21 cellular contexts compared by ENCODE assay signal in the genomic region with DNA sequence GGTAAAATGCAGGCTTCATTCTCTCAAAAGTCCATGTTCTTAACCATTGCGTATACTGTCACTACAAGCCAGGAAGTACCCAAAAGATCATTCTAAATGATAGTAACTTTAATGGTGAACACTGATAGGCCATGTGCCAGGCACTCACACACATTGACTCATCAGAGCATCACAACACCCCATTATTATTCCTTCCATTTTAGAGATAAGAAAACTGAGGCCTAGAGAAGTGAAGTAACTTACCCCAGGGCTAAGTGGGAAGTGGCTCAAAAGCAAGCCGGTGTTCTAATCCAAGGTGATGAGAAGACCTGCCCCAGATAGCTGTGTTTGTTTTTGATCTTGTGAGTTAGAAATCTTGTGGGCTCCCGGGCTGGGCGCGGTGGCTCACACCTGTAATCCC. TPM values are rescaled to one million over a fixed set of nuclear protein-coding genes. Genes with fewer than 3 reads are reported as not detected.
DNase-seq lines count a peak whose midpoint lies in the region; ATAC-seq and TF ChIP-seq lines count a peak whose summit lies in the region.
"Had no signal": no experiment of that assay in that cellular context is flagged by ENCODE, and none has a peak within 500 bp of the region (broad histone marks: within the 10 kb centered on the region; RNA-seq: fewer than 3 reads in every experiment).

No MANE protein-coding gene starts in this region.

- no peak for TF ChIP-seq CTCF in mesothelial cell of epicardium (IDR thresholded peaks at IDR 0.05; ENCODE audit: unreplicated experiment)

- H3K27me3 Mint-ChIP-seq in CD4-positive, alpha-beta memory T cell: no peaks in the 10 kb centered on the region
- H3K27me3 Mint-ChIP-seq in IgD-negative memory B cell (no peaks in the 10 kb centered on the region), mesothelial cell of epicardium (ENCODE audit: low read depth) (no peaks in the 10 kb centered on the region)
- no peaks in the 10 kb centered on the region for H3K27me3 Mint-ChIP-seq in activated T-helper 1 cell treated with anti-CD3 and anti-CD28 coated beads, Interleukin-12 subunit alpha, Interleukin-12 subunit beta, Interleukin-2, Interleukin-4 antibody, amounts not matched to agents 30 ng/mL and 10 ng/mL and 1 ng/mL, durations not matched to agents 14 hours and 24 hours and 36 hours (ENCODE audit: insufficient read depth)

- H3K9me3 Mint-ChIP-seq in CD4-positive, alpha-beta memory T cell: peaks cover 0 to 2% (median 0%) of the 10 kb centered on the region in 8 donors
- H3K9me3 Mint-ChIP-seq in IgD-negative memory B cell: no peaks in the 10 kb centered on the region
- no peaks in the 10 kb centered on the region for H3K9me3 Mint-ChIP-seq in activated T-helper 1 cell treated with anti-CD3 and anti-CD28 coated beads, Interleukin-12 subunit alpha, Interleukin-12 subunit beta, Interleukin-2, Interleukin-4 antibody, amounts not matched to agents 30 ng/mL and 10 ng/mL and 1 ng/mL, durations not matched to agents 14 hours and 24 hours and 36 hours
- no peaks in the 10 kb centered on the region for H3K9me3 Mint-ChIP-seq in mesothelial cell of epicardium

- DNase-seq in CD4-positive, alpha-beta memory T cell: no peak
- no peak for DNase-seq in activated T-helper 1 cell treated with anti-CD3 and anti-CD28 coated beads, Interleukin-12 subunit alpha, Interleukin-12 subunit beta, Interleukin-2, Interleukin-4 antibody, amounts not matched to agents 30 ng/mL and 10 ng/mL and 1 ng/mL, durations not matched to agents 14 hours and 24 hours and 36 hours (ENCODE audit: low spot score)
- no peak for DNase-seq in mesothelial cell of epicardium (ENCODE audit: low spot score in 2 of 2, unreplicated experiment in 2 of 2)
- DNase-seq in cerebellar cortex (ENCODE audit: low spot score): no peak
- DNase-seq in NCI-H524 (lab: John Stamatoyannopoulos, UW): no peak
- DNase-seq: activated CD8-positive, alpha-beta memory T cell treated with anti-CD3 and anti-CD28 coated beads for 24 hours; aorta; effector CD4-positive, alpha-beta T cell; islet precursor cell; NCI-H1105; NCI-H2081 treated with DMSO at 0.1 percent for 48 hours; NCI-H510A treated with DMSO at 0.1 percent for 48 hours; upper lobe of right lung; WERI-Rb-1 had no signal

- peaks cover 23 to 40% of the 10 kb centered on the region in 2 donors for H3K36me3 Mint-ChIP-seq in CD4-positive, alpha-beta memory T cell
- H3K36me3 Mint-ChIP-seq in IgD-negative memory B cell (peaks cover 3% of the 10 kb centered on the region), mesothelial cell of epicardium (peaks cover 16% of the 10 kb centered on the region)
- peaks cover 28% of the 10 kb centered on the region for H3K36me3 Mint-ChIP-seq in activated T-helper 1 cell treated with anti-CD3 and anti-CD28 coated beads, Interleukin-12 subunit alpha, Interleukin-12 subunit beta, Interleukin-2, Interleukin-4 antibody, amounts not matched to agents 30 ng/mL and 10 ng/mL and 1 ng/mL, durations not matched to agents 14 hours and 24 hours and 36 hours (ENCODE audit: low read depth)

- H3K27ac Mint-ChIP-seq in CD4-positive, alpha-beta memory T cell: peak overlapping the region; percentile 85 to 98 (median 91)
- H3K27ac Mint-ChIP-seq in IgD-negative memory B cell (peak overlapping the region in 1 of 3 donors; percentile 23), mesothelial cell of epicardium (peak overlapping the region; percentile 25)
- peak overlapping the region; percentile 4 for H3K27ac Mint-ChIP-seq in activated T-helper 1 cell treated with anti-CD3 and anti-CD28 coated beads, Interleukin-12 subunit alpha, Interleukin-12 subunit beta, Interleukin-2, Interleukin-4 antibody, amounts not matched to agents 30 ng/mL and 10 ng/mL and 1 ng/mL, durations not matched to agents 14 hours and 24 hours and 36 hours
- H3K27ac Mint-ChIP-seq: progenitor cell of endocrine pancreas had no signal

- H3K4me3 ChIP-seq in CD4-positive, alpha-beta memory T cell (ENCODE audit: low read length in 2 of 2): no peak overlapping the region
- H3K4me3 ChIP-seq: lung, upper lobe of right lung had no signal

- H3K4me3 Mint-ChIP-seq in CD4-positive, alpha-beta memory T cell: peak overlapping the region in 7 of 8 donors; percentile 29 to 77 (median 54)
- peak overlapping the region; percentile 28 to 60 (median 55) for H3K4me3 Mint-ChIP-seq in IgD-negative memory B cell
- peak overlapping the region; percentile 37 for H3K4me3 Mint-ChIP-seq in activated T-helper 1 cell treated with anti-CD3 and anti-CD28 coated beads, Interleukin-12 subunit alpha, Interleukin-12 subunit beta, Interleukin-2, Interleukin-4 antibody, amounts not matched to agents 30 ng/mL and 10 ng/mL and 1 ng/mL, durations not matched to agents 14 hours and 24 hours and 36 hours
- no peak overlapping the region for H3K4me3 Mint-ChIP-seq in mesothelial cell of epicardium

- peaks cover 19% of the 10 kb centered on the region for H3K36me3 ChIP-seq in CD4-positive, alpha-beta memory T cell (ENCODE audit: insufficient read depth, low read length)

- CTCF ChIA-PET in CD4-positive, alpha-beta memory T cell (lab: Charles Lee; ENCODE audit: partially characterized antibody): interaction anchor here (0.6 to 3.9 kb wide), 4 partner anchors 13 to 88 kb away, joined by 3 to 34 read pairs (median 16); no protein-coding TSS in a partner anchor

- H3K27me3 ChIP-seq in CD4-positive, alpha-beta memory T cell (ENCODE audit: insufficient read depth, low read length): no peaks in the 10 kb centered on the region
- H3K27me3 ChIP-seq: upper lobe of right lung had no signal

- H3K9me3 ChIP-seq in CD4-positive, alpha-beta memory T cell (ENCODE audit: control insufficient read depth in 1 of 2, low read length in 2 of 2): no peaks in the 10 kb centered on the region
- H3K9me3 ChIP-seq: upper lobe of right lung had no signal

- ATAC-seq in GM21825 (IDR thresholded peaks at IDR 0.05; ENCODE audit: unreplicated experiment): no peak
- ATAC-seq in HG03135 (IDR thresholded peaks at IDR 0.05; ENCODE audit: unreplicated experiment): no peak
- ATAC-seq: upper lobe of right lung had no signal

- intact Hi-C loops in CD4-positive, alpha-beta memory T cell (cut with micrococcal nuclease): loop anchor here (2.0 kb wide), 2 partner anchors 13 to 27 kb away; a partner anchor contains a TSS
- intact Hi-C loops in activated T-helper 1 cell treated with anti-CD3 and anti-CD28 coated beads, Interleukin-12 subunit alpha, Interleukin-12 subunit beta, Interleukin-2, Interleukin-4 antibody, amounts not matched to agents 30 ng/mL and 10 ng/mL and 1 ng/mL, durations not matched to agents 14 hours and 24 hours and 36 hours (cut with micrococcal nuclease): no loop called here

- peaks cover 22% of the 10 kb centered on the region for H3K4me1 ChIP-seq in CD4-positive, alpha-beta memory T cell (ENCODE audit: insufficient read depth, low read length)

- H3K27ac ChIP-seq in CD4-positive, alpha-beta memory T cell (ENCODE audit: low read depth, low read length): peak overlapping the region; percentile 89
- H3K27ac ChIP-seq: upper lobe of right lung, WERI-Rb-1 had no signal

- POLR2A ChIA-PET in CD4-positive, alpha-beta memory T cell (lab: Charles Lee; ENCODE audit: partially characterized antibody): interaction anchor here (2.4 to 4.7 kb wide), 4 partner anchors 41 to 66 kb away, joined by 10 to 107 read pairs (median 20); a partner anchor contains a TSS

- peaks cover 17 to 45% (median 30%) of the 10 kb centered on the region in 4 donors for H3K4me1 Mint-ChIP-seq in CD4-positive, alpha-beta memory T cell
- peaks cover 11 to 18% (median 11%) of the 10 kb centered on the region in 3 donors for H3K4me1 Mint-ChIP-seq in IgD-negative memory B cell
- peaks cover 18% of the 10 kb centered on the region for H3K4me1 Mint-ChIP-seq in activated T-helper 1 cell treated with anti-CD3 and anti-CD28 coated beads, Interleukin-12 subunit alpha, Interleukin-12 subunit beta, Interleukin-2, Interleukin-4 antibody, amounts not matched to agents 30 ng/mL and 10 ng/mL and 1 ng/mL, durations not matched to agents 14 hours and 24 hours and 36 hours (ENCODE audit: low read depth)
- H3K4me1 Mint-ChIP-seq in mesothelial cell of epicardium: peaks cover 15% of the 10 kb centered on the region

RNA-seq across cellular contexts. Expression of a gene that starts 1.4 kb away (rescaled TPM):
- 10 to 100 TPM; 36.9 to 47.3 TPM for total RNA-seq in CD4-positive, alpha-beta memory T cell
- polyA plus RNA-seq in CD4-positive, alpha-beta memory T cell: 1 to 10 TPM; 1.3 to 5.5 TPM
- 6.8 TPM for polyA plus RNA-seq in IgD-negative memory B cell
- total RNA-seq in activated T-helper 1 cell treated with anti-CD3 and anti-CD28 coated beads, Interleukin-12 subunit alpha, Interleukin-12 subunit beta, Interleukin-2, Interleukin-4 antibody, amounts not matched to agents 30 ng/mL and 10 ng/mL and 1 ng/mL, durations not matched to agents 14 hours and 24 hours and 36 hours: 26.8 and 28.7 TPM in 2 replicates
- 28.0 to 31.4 TPM (median 28.2 TPM) in 3 replicates for total RNA-seq in mesothelial cell of epicardium

RNA-seq across cellular contexts. Expression of a gene that starts 21.1 kb away (rescaled TPM):
- total RNA-seq in CD4-positive, alpha-beta memory T cell: 10 to 100 TPM; 23.9 to 29.1 TPM
- 10 to 100 TPM; 79.1 to 80.7 TPM for polyA plus RNA-seq in CD4-positive, alpha-beta memory T cell
- 25.2 TPM for polyA plus RNA-seq in IgD-negative memory B cell
- total RNA-seq in activated T-helper 1 cell treated with anti-CD3 and anti-CD28 coated beads, Interleukin-12 subunit alpha, Interleukin-12 subunit beta, Interleukin-2, Interleukin-4 antibody, amounts not matched to agents 30 ng/mL and 10 ng/mL and 1 ng/mL, durations not matched to agents 14 hours and 24 hours and 36 hours: 55.1 and 55.4 TPM in 2 replicates
- 26.8 to 29.0 TPM (median 27.9 TPM) in 3 replicates for total RNA-seq in mesothelial cell of epicardium

RNA-seq across cellular contexts. Expression of a gene that starts 27.0 kb away (rescaled TPM):
- 10 to 100 TPM; 11.0 to 11.8 TPM for total RNA-seq in CD4-positive, alpha-beta memory T cell
- polyA plus RNA-seq in CD4-positive, alpha-beta memory T cell: 1 to 10 TPM; 2.1 to 3.6 TPM
- polyA plus RNA-seq in IgD-negative memory B cell: 2.9 TPM
- total RNA-seq in activated T-helper 1 cell treated with anti-CD3 and anti-CD28 coated beads, Interleukin-12 subunit alpha, Interleukin-12 subunit beta, Interleukin-2, Interleukin-4 antibody, amounts not matched to agents 30 ng/mL and 10 ng/mL and 1 ng/mL, durations not matched to agents 14 hours and 24 hours and 36 hours: 1.4 and 2.6 TPM in 2 replicates
- 2.3 to 2.8 TPM (median 2.6 TPM) in 3 replicates for total RNA-seq in mesothelial cell of epicardium
- total RNA-seq: myocyte had no signal

RNA-seq across cellular contexts. Expression of a gene that starts 40.5 kb away (rescaled TPM):
- total RNA-seq in CD4-positive, alpha-beta memory T cell: 1 to 10 TPM; 3.3 to 3.7 TPM
- 1 to 10 TPM; 4.4 to 5.9 TPM for polyA plus RNA-seq in CD4-positive, alpha-beta memory T cell
- 0.25 TPM for polyA plus RNA-seq in IgD-negative memory B cell
- total RNA-seq in activated T-helper 1 cell treated with anti-CD3 and anti-CD28 coated beads, Interleukin-12 subunit alpha, Interleukin-12 subunit beta, Interleukin-2, Interleukin-4 antibody, amounts not matched to agents 30 ng/mL and 10 ng/mL and 1 ng/mL, durations not matched to agents 14 hours and 24 hours and 36 hours: 4.1 and 5.3 TPM in 2 replicates
- 2.6 to 4.4 TPM (median 3.4 TPM) in 3 replicates for total RNA-seq in mesothelial cell of epicardium
- total RNA-seq: cerebellum had no signal
